ENCODE assay signal across 11 cellular contexts in the genomic region with DNA sequence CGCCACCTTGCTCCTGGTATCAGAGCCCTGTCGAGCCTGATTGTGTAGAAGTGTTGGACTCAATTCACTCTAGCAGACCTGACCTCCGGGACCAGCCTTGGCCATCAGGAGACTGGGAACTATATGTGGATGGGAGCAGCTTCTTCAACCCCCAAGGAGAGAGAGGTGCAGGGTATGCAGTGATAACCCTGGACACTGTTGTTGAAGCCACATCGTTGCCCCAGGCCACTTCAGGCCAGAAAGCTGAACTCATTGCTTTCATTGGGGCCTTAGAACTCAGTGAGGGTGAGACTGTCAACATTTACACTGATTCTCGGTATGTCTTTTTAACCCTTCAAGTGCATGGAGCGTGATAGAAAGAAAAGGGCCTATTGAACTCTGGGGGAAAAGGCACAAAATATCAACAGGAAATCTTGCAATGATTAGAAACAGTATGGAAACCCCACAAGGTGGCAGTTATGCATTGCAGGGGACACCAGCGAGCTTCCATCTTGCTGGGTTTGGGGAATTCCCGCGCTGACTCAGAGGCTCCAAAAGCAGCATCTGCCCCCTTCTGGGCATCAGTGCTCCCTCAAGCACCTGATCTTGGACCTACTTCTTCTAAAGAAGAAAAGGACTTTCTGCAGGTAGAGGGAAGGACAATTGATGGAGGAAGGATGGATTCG. TPM values are rescaled to one million over a fixed set of nuclear protein-coding genes. Genes with fewer than 3 reads are reported as not detected.
DNase-seq lines count a peak whose midpoint lies in the region; ATAC-seq and TF ChIP-seq lines count a peak whose summit lies in the region.
"Not testable (repeated sequence)": the region's sequence is repeated elsewhere in the genome, so short reads cannot be mapped to it uniquely, and the experiment has no call there.
"Had no signal": no experiment of that assay in that cellular context is flagged by ENCODE, and none has a peak within 500 bp of the region (broad histone marks: within the 10 kb centered on the region; RNA-seq: fewer than 3 reads in every experiment).

No MANE protein-coding gene starts in this region.

- H3K9me3 Mint-ChIP-seq in activated T-helper 1 cell treated with anti-CD3 and anti-CD28 coated beads, Interleukin-12 subunit alpha, Interleukin-12 subunit beta, Interleukin-2, Interleukin-4 antibody, amounts not matched to agents 30 ng/mL and 10 ng/mL and 1 ng/mL, durations not matched to agents 14 hours and 24 hours and 36 hours; natural killer cell treated with Interleukin-12 subunit alpha and Interleukin-12 subunit beta and Interleukin-15 and Interleukin-18, amount 100 ng/mL, for 72 hours; stimulated activated naive CD8-positive, alpha-beta T cell treated with anti-CD3 and anti-CD28 coated beads, Interleukin-15, Interleukin-2, amounts not matched to agents 100 ng/mL and 50 ng/mL, for 24 hours: not testable (repeated sequence)

- WGBS in mammary epithelial cell (ENCODE audit: low coverage, missing lambda C conversion rate) = 73% methylated on average over 8 of the region's 10 CpGs

- H3K9me2 ChIP-seq in PC-9 (ENCODE audit: insufficient read depth) = not testable (repeated sequence)

- not testable (repeated sequence) for BruUV-seq in PC-9 (replicated peaks; lab: Mats Ljungman, UMichigan); mammary epithelial cell (replicated peaks; lab: Mats Ljungman, UMichigan)

- H3F3A ChIP-seq in PC-9 (ENCODE audit: insufficient read depth, low read depth) = not testable (repeated sequence)

- H3K36me3 ChIP-seq in PC-9 (ENCODE audit: low read depth); mammary epithelial cell (ENCODE audit: insufficient read depth, low read length): not testable (repeated sequence)

- DNase-seq in PC-9; natural killer cell treated with Interleukin-12 subunit alpha and Interleukin-12 subunit beta and Interleukin-15 and Interleukin-18, amount 100 ng/mL, for 72 hours (ENCODE audit: low spot score): not testable (repeated sequence)
- DNase-seq in activated CD4-positive, alpha-beta T cell treated with anti-CD3 and anti-CD28 coated beads, Interleukin-2, amount 50 U/mL, for 4 hours = peak; percentile 48 to 60
- DNase-seq in activated T-helper 1 cell treated with anti-CD3 and anti-CD28 coated beads, Interleukin-12 subunit alpha, Interleukin-12 subunit beta, Interleukin-2, Interleukin-4 antibody, amounts not matched to agents 30 ng/mL and 10 ng/mL and 1 ng/mL, durations not matched to agents 14 hours and 24 hours and 36 hours (ENCODE audit: low spot score) = peak; percentile 52
- peak; percentile 20 for DNase-seq in mammary epithelial cell
- DNase-seq in stimulated activated CD4-positive, alpha-beta T cell treated with anti-CD3 and anti-CD28 coated beads, Interleukin-4, amount 100 ng/mL, for 48 hours (ENCODE audit: low read depth in 2 of 2) = peak; percentile 67 to 80

- H3K4me3 ChIP-seq in PC-9; mammary epithelial cell (replicated peaks in 1 of 3; ENCODE audit: insufficient read depth in 1 of 3, low read depth in 2 of 3, low read length in 3 of 3): not testable (repeated sequence)

- not testable (repeated sequence) for H3K9ac ChIP-seq in mammary epithelial cell (ENCODE audit: insufficient read depth, low read length)

- H3K79me2 ChIP-seq in PC-9 (ENCODE audit: low read depth); mammary epithelial cell (ENCODE audit: insufficient read depth, low read length): not testable (repeated sequence)

- POLR2A ChIA-PET in PC-9 (lab: Charles Lee; ENCODE audit: unreplicated experiment) = not testable (repeated sequence)

- intact Hi-C loops in PC-9 (cut with micrococcal nuclease; ENCODE audit: unreplicated experiment); mammary epithelial cell (cut with micrococcal nuclease): not testable (repeated sequence)
- intact Hi-C loops in activated T-helper 1 cell treated with anti-CD3 and anti-CD28 coated beads, Interleukin-12 subunit alpha, Interleukin-12 subunit beta, Interleukin-2, Interleukin-4 antibody, amounts not matched to agents 30 ng/mL and 10 ng/mL and 1 ng/mL, durations not matched to agents 14 hours and 24 hours and 36 hours (cut with micrococcal nuclease) = loop anchor here (1.0 kb wide), 2 partner anchors 17 to 51 kb away; a partner anchor contains a TSS

- not testable (repeated sequence) for H3K27me3 ChIP-seq in PC-9 (ENCODE audit: insufficient read depth, low read depth); mammary epithelial cell (ENCODE audit: insufficient read depth, low read length)

- TF ChIP-seq CTCF in GM12873 (IDR thresholded peaks at IDR 0.05; ENCODE audit: insufficient read depth, low read depth, low read length, missing control alignments) (peak; percentile 52), mammary epithelial cell (conservative IDR thresholded peaks at IDR 0.05 in 1 of 2, IDR thresholded peaks at IDR 0.05 in 1 of 2; ENCODE audit: extremely low read depth in 1 of 2, insufficient read depth in 1 of 2, low read depth in 1 of 2, low read length in 2 of 2) (peak in 1 of 2 donors; percentile 30)
- not testable (repeated sequence) for TF ChIP-seq CTCF in PC-9 (conservative IDR thresholded peaks at IDR 0.05)

- not testable (repeated sequence) for H3K4me3 Mint-ChIP-seq in activated T-helper 1 cell treated with anti-CD3 and anti-CD28 coated beads, Interleukin-12 subunit alpha, Interleukin-12 subunit beta, Interleukin-2, Interleukin-4 antibody, amounts not matched to agents 30 ng/mL and 10 ng/mL and 1 ng/mL, durations not matched to agents 14 hours and 24 hours and 36 hours; natural killer cell treated with Interleukin-12 subunit alpha and Interleukin-12 subunit beta and Interleukin-15 and Interleukin-18, amount 100 ng/mL, for 72 hours; stimulated activated naive CD8-positive, alpha-beta T cell treated with anti-CD3 and anti-CD28 coated beads, Interleukin-15, Interleukin-2, amounts not matched to agents 100 ng/mL and 50 ng/mL, for 24 hours

- H3K9me3 ChIP-seq in PC-9 (ENCODE audit: insufficient read depth, low read depth); mammary epithelial cell (replicated peaks; ENCODE audit: insufficient read depth, low read length): not testable (repeated sequence)

- not testable (repeated sequence) for H3K27me3 Mint-ChIP-seq in activated T-helper 1 cell treated with anti-CD3 and anti-CD28 coated beads, Interleukin-12 subunit alpha, Interleukin-12 subunit beta, Interleukin-2, Interleukin-4 antibody, amounts not matched to agents 30 ng/mL and 10 ng/mL and 1 ng/mL, durations not matched to agents 14 hours and 24 hours and 36 hours (ENCODE audit: insufficient read depth); natural killer cell treated with Interleukin-12 subunit alpha and Interleukin-12 subunit beta and Interleukin-15 and Interleukin-18, amount 100 ng/mL, for 72 hours; stimulated activated naive CD8-positive, alpha-beta T cell treated with anti-CD3 and anti-CD28 coated beads, Interleukin-15, Interleukin-2, amounts not matched to agents 100 ng/mL and 50 ng/mL, for 24 hours

- H3K36me3 Mint-ChIP-seq in activated T-helper 1 cell treated with anti-CD3 and anti-CD28 coated beads, Interleukin-12 subunit alpha, Interleukin-12 subunit beta, Interleukin-2, Interleukin-4 antibody, amounts not matched to agents 30 ng/mL and 10 ng/mL and 1 ng/mL, durations not matched to agents 14 hours and 24 hours and 36 hours (ENCODE audit: low read depth) = peaks cover 34% of the 10 kb centered on the region
- H3K36me3 Mint-ChIP-seq in natural killer cell treated with Interleukin-12 subunit alpha and Interleukin-12 subunit beta and Interleukin-15 and Interleukin-18, amount 100 ng/mL, for 72 hours = peaks cover 27% of the 10 kb centered on the region
- peaks cover 53% of the 10 kb centered on the region for H3K36me3 Mint-ChIP-seq in stimulated activated naive CD8-positive, alpha-beta T cell treated with anti-CD3 and anti-CD28 coated beads, Interleukin-15, Interleukin-2, amounts not matched to agents 100 ng/mL and 50 ng/mL, for 24 hours (ENCODE audit: low read depth)

- H3K4me1 Mint-ChIP-seq in activated T-helper 1 cell treated with anti-CD3 and anti-CD28 coated beads, Interleukin-12 subunit alpha, Interleukin-12 subunit beta, Interleukin-2, Interleukin-4 antibody, amounts not matched to agents 30 ng/mL and 10 ng/mL and 1 ng/mL, durations not matched to agents 14 hours and 24 hours and 36 hours (ENCODE audit: low read depth) = peaks cover 22% of the 10 kb centered on the region
- not testable (repeated sequence) for H3K4me1 Mint-ChIP-seq in natural killer cell treated with Interleukin-12 subunit alpha and Interleukin-12 subunit beta and Interleukin-15 and Interleukin-18, amount 100 ng/mL, for 72 hours (ENCODE audit: low read depth in 2 of 2)
- peaks cover 14% of the 10 kb centered on the region for H3K4me1 Mint-ChIP-seq in stimulated activated naive CD8-positive, alpha-beta T cell treated with anti-CD3 and anti-CD28 coated beads, Interleukin-15, Interleukin-2, amounts not matched to agents 100 ng/mL and 50 ng/mL, for 24 hours (ENCODE audit: low read depth)

- H4K20me1 ChIP-seq in PC-9 (ENCODE audit: insufficient read depth); mammary epithelial cell (ENCODE audit: insufficient read depth, low read length): not testable (repeated sequence)

- H3K27ac ChIP-seq in PC-9; mammary epithelial cell (ENCODE audit: insufficient read depth, low read depth, low read length): not testable (repeated sequence)

- dilution Hi-C loops in mammary epithelial cell (cut with HindIII; ENCODE audit: low sequenced_read_pairs) = not testable (repeated sequence)

- in situ Hi-C loops in mammary epithelial cell (cut with MboI; ENCODE audit: low sequenced_read_pairs in 2 of 2) = not testable (repeated sequence)

- peaks cover 11% of the 10 kb centered on the region for H3K4me1 ChIP-seq in PC-9 (replicated peaks; ENCODE audit: insufficient read depth)
- H3K4me1 ChIP-seq in mammary epithelial cell (ENCODE audit: insufficient read depth, low read length) = not testable (repeated sequence)

- ATAC-seq in natural killer cell treated with Interleukin-12 subunit alpha and Interleukin-12 subunit beta and Interleukin-15 and Interleukin-18, amount 100 ng/mL, for 72 hours = not testable (repeated sequence)

- CTCF ChIA-PET in PC-9 (lab: Charles Lee) = interaction anchor here (0.6 kb wide), 1 partner anchor 311 kb away, joined by 16 read pairs; no protein-coding TSS in a partner anchor
- CTCF ChIA-PET in mammary epithelial cell (lab: Charles Lee; ENCODE audit: low non-redundant PET) = interaction anchor here (0.7 kb wide), 1 partner anchor 8 kb away, joined by 5 read pairs; no protein-coding TSS in a partner anchor

- H3K4me2 ChIP-seq in PC-9 = peak overlapping the region; percentile 9; the same call in 1 of the 2 replicates
- H3K4me2 ChIP-seq in mammary epithelial cell (ENCODE audit: insufficient read depth, low read depth, low read length) = not testable (repeated sequence)

- H3K27ac Mint-ChIP-seq in activated T-helper 1 cell treated with anti-CD3 and anti-CD28 coated beads, Interleukin-12 subunit alpha, Interleukin-12 subunit beta, Interleukin-2, Interleukin-4 antibody, amounts not matched to agents 30 ng/mL and 10 ng/mL and 1 ng/mL, durations not matched to agents 14 hours and 24 hours and 36 hours = peak overlapping the region; percentile 85
- peak overlapping the region; percentile 22 to 33 for H3K27ac Mint-ChIP-seq in natural killer cell treated with Interleukin-12 subunit alpha and Interleukin-12 subunit beta and Interleukin-15 and Interleukin-18, amount 100 ng/mL, for 72 hours
- peak overlapping the region; percentile 86 for H3K27ac Mint-ChIP-seq in stimulated activated naive CD8-positive, alpha-beta T cell treated with anti-CD3 and anti-CD28 coated beads, Interleukin-15, Interleukin-2, amounts not matched to agents 100 ng/mL and 50 ng/mL, for 24 hours

- not testable (repeated sequence) for H2AFZ ChIP-seq in PC-9; mammary epithelial cell (ENCODE audit: low read depth, low read length)

RNA-seq across cellular contexts. Expression of a gene that starts 16.9 kb away (rescaled TPM):
- 19.3 and 23.4 TPM in 2 replicates for total RNA-seq in PC-9 (2021)
- total RNA-seq in activated T-helper 1 cell treated with anti-CD3 and anti-CD28 coated beads, Interleukin-12 subunit alpha, Interleukin-12 subunit beta, Interleukin-2, Interleukin-4 antibody, amounts not matched to agents 30 ng/mL and 10 ng/mL and 1 ng/mL, durations not matched to agents 14 hours and 24 hours and 36 hours = 20.9 and 21.5 TPM in 2 replicates
- total RNA-seq in mammary epithelial cell = 1 to 10 TPM; 5.5 to 9.7 TPM
- polyA plus RNA-seq in mammary epithelial cell = 2.6 TPM
- 9.7 TPM for polyA minus RNA-seq in mammary epithelial cell
- 10 to 100 TPM in 1 of 2 donors, 1 to 10 TPM in 1; 9.5 to 29.0 TPM for total RNA-seq in natural killer cell treated with Interleukin-12 subunit alpha and Interleukin-12 subunit beta and Interleukin-15 and Interleukin-18, amount 100 ng/mL, for 72 hours

RNA-seq across cellular contexts. Expression of a gene that starts 17.4 kb away (rescaled TPM):
- total RNA-seq in PC-9 (2021) (40.5 and 41.2 TPM in 2 replicates), mammary epithelial cell (10 to 100 TPM; 32.2 to 33.9 TPM)
- total RNA-seq in activated T-helper 1 cell treated with anti-CD3 and anti-CD28 coated beads, Interleukin-12 subunit alpha, Interleukin-12 subunit beta, Interleukin-2, Interleukin-4 antibody, amounts not matched to agents 30 ng/mL and 10 ng/mL and 1 ng/mL, durations not matched to agents 14 hours and 24 hours and 36 hours = 65.8 and 70.3 TPM in 2 replicates
- polyA plus RNA-seq in mammary epithelial cell = 41.6 TPM
- polyA minus RNA-seq in mammary epithelial cell = 78.1 TPM
- 10 to 100 TPM; 34.4 to 45.5 TPM for total RNA-seq in natural killer cell treated with Interleukin-12 subunit alpha and Interleukin-12 subunit beta and Interleukin-15 and Interleukin-18, amount 100 ng/mL, for 72 hours

RNA-seq across cellular contexts. Expression of a gene that starts 33.2 kb away (rescaled TPM):
- total RNA-seq in PC-9 (2021) (not detected in 2 replicates), mammary epithelial cell (not detected)
- total RNA-seq in activated T-helper 1 cell treated with anti-CD3 and anti-CD28 coated beads, Interleukin-12 subunit alpha, Interleukin-12 subunit beta, Interleukin-2, Interleukin-4 antibody, amounts not matched to agents 30 ng/mL and 10 ng/mL and 1 ng/mL, durations not matched to agents 14 hours and 24 hours and 36 hours = not detected in 2 replicates
- polyA plus RNA-seq in mammary epithelial cell = not detected
- polyA minus RNA-seq in mammary epithelial cell = not detected
- not detected for total RNA-seq in natural killer cell treated with Interleukin-12 subunit alpha and Interleukin-12 subunit beta and Interleukin-15 and Interleukin-18, amount 100 ng/mL, for 72 hours
- total RNA-seq: breast epithelium, heart right ventricle, kidney had no signal
- polyA plus RNA-seq: heart right ventricle had no signal

Comparison
In these comparisons a context has a peak if more than half of its experiments do, and no peak if none do; other contexts are left out.
1. H3K27ac Mint-ChIP-seq: peak in every context shown above with its lines; median percentile 86 in stimulated activated naive CD8-positive, alpha-beta T cell treated with anti-CD3 and anti-CD28 coated beads, Interleukin-15, Interleukin-2, amounts not matched to agents 100 ng/mL and 50 ng/mL, for 24 hours; 85 in activated T-helper 1 cell treated with anti-CD3 and anti-CD28 coated beads, Interleukin-12 subunit alpha, Interleukin-12 subunit beta, Interleukin-2, Interleukin-4 antibody, amounts not matched to agents 30 ng/mL and 10 ng/mL and 1 ng/mL, durations not matched to agents 14 hours and 24 hours and 36 hours; 28 in natural killer cell treated with Interleukin-12 subunit alpha and Interleukin-12 subunit beta and Interleukin-15 and Interleukin-18, amount 100 ng/mL, for 72 hours.